ENCODE assay signal across 9 cellular contexts in the genomic region with DNA sequence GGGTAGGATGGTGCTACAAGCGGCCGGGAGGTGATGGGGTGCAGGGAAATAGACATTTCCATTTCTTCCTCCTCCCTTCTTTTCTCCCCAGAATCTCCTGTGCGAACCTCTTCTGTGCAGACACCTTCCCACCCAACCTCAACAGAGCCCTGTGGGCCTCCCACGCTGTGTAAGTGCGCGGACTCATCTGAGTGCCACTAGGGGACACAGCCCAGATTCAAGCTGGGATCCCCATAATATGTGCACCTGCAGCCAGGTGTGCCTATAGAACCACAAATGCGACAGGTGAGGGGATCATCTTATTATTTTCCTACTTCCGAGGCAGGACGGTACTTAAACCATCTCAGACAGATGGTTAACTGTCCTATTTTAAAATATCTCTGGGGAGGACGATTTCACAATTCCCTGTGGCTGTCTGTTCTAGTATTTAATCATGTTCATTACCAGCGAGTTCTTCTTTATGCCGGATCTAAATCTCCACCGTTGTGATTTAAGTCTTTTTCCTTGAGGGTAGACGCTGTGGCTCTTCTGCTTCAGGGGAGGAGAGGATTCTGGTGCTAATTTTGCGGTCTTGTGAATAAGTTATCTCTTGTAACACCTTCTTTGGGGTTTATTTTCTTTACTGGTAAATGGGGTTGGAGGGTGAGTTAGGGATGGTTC. TPM values are rescaled to one million over a fixed set of nuclear protein-coding genes. Genes with fewer than 3 reads are reported as not detected.
DNase-seq lines count a peak whose midpoint lies in the region; ATAC-seq, FAIRE-seq and TF ChIP-seq lines count a peak whose summit lies in the region.
"Had no signal": no experiment of that assay in that cellular context is flagged by ENCODE, and none has a peak within 500 bp of the region (broad histone marks: within the 10 kb centered on the region; RNA-seq: fewer than 3 reads in every experiment).

No MANE protein-coding gene starts in this region.

- CTCF ChIA-PET in activated naive CD4-positive, alpha-beta T cell treated with anti-CD3 and anti-CD28 coated beads, Interleukin-2, amount 10 ng/mL, durations not matched to agents 7 days and 5 days (lab: Charles Lee), result interaction anchor here (1.0 to 1.6 kb wide), 3 partner anchors 12 to 944 kb away, joined by 3 read pairs; no protein-coding TSS in a partner anchor
- CTCF ChIA-PET in HepG2 (lab: Yijun Ruan, JAX; ENCODE audit: low intra/inter-chr PET ratio, low total read pairs), result interaction anchor here (1.2 to 1.9 kb wide), 2 partner anchors 96 to 240 kb away, joined by 4 read pairs; no protein-coding TSS in a partner anchor

- H3K79me2 ChIP-seq in HepG2 (ENCODE audit: insufficient read depth, low read length), result no peaks in the 10 kb centered on the region

- H3K4me3 ChIP-seq in HepG2 (replicated peaks in 1 of 3; ENCODE audit: insufficient read depth in 1 of 3, low read depth in 2 of 3, low read length in 3 of 3) (peak overlapping the region; percentile 6 to 65 (median 18); a peak in 5 of 6 replicates), transverse colon (peak overlapping the region in 2 of 4 donors; percentile 16 to 38)

- peak; percentile 16 to 36 for ATAC-seq in activated T-cell treated with anti-CD3 and anti-CD28 coated beads, Interleukin-2, amount 50 U/mL, for 4 hours
- ATAC-seq in HepG2, result peak; percentile 42

- no peak overlapping the region for H3K27ac Mint-ChIP-seq in activated naive CD4-positive, alpha-beta T cell treated with anti-CD3 and anti-CD28 coated beads, Interleukin-2, amount 10 ng/mL, durations not matched to agents 7 days and 5 days

- H3K27ac ChIP-seq in HepG2 (ENCODE audit: extremely low read length, insufficient read depth, low read length), result no peak overlapping the region
- H3K27ac ChIP-seq in transverse colon, result peak overlapping the region in 3 of 4 donors; percentile 18 to 78 (median 67)

- intact Hi-C loops in HepG2 (cut with micrococcal nuclease; ENCODE audit: unreplicated experiment) (loop anchor here (5.0 kb wide), 1 partner anchor 238 kb away; no protein-coding TSS in a partner anchor), transverse colon (cut with DNase I; ENCODE audit: low total_unique reads) (no loop called here)

- TF ChIP-seq EP300 in HepG2 (IDR thresholded peaks at IDR 0.05; ENCODE audit: low read depth in 2 of 2, low read length in 2 of 2) (no peak), HepG2 (CRISPR knock-in tag; IDR thresholded peaks at IDR 0.05; ENCODE audit: borderline replicate concordance) (no peak), transverse colon (IDR thresholded peaks at IDR 0.05; ENCODE audit: low read depth) (no peak)

- H3K36me3 ChIP-seq in HepG2 (replicated peaks in 1 of 2; ENCODE audit: control insufficient read depth in 1 of 2, insufficient read depth in 2 of 2, low read length in 2 of 2) (no peaks in the 10 kb centered on the region), transverse colon (no peaks in the 10 kb centered on the region)

- H3K4me2 ChIP-seq in HepG2 (ENCODE audit: low read depth, low read length), result peak overlapping the region; percentile 65

- peak overlapping the region; percentile 64 for H3K4me3 Mint-ChIP-seq in activated T-cell treated with anti-CD3 and anti-CD28 coated beads, Interleukin-2, amount 50 U/mL, for 4 hours
- H3K4me3 Mint-ChIP-seq in activated naive CD4-positive, alpha-beta T cell treated with anti-CD3 and anti-CD28 coated beads, Interleukin-2, amount 10 ng/mL, durations not matched to agents 7 days and 5 days, result peak overlapping the region; percentile 36

- H3K4me1 ChIP-seq in HepG2 (ENCODE audit: insufficient read depth, low read length) (peaks cover 13% of the 10 kb centered on the region), transverse colon (peaks cover 0 to 11% (median 7%) of the 10 kb centered on the region in 4 donors)

- in situ Hi-C loops in HepG2 (cut with HindIII; ENCODE audit: extremely low pct_ligation_motif_present, low pct_unique_long_range_greater_than_20kb), result loop anchor here (10.0 kb wide), 1 partner anchor 231 kb away; no protein-coding TSS in a partner anchor
- in situ Hi-C loops in transverse colon (cut with MboI; ENCODE audit: low pct_ligation_motif_present in 1 of 4, low pct_unique_long_range_greater_than_20kb in 1 of 4, low sequenced_read_pairs in 3 of 4), result loop anchor here in 2 of 4 donors (10.0 to 25.0 kb wide), 2 partner anchors 101 to 223 kb away; partner anchors contain the start of gene LRTM2 (in 2 of the 2)
- in situ Hi-C loops in GM13977 (cut with MboI; ENCODE audit: low pct_unique_long_range_greater_than_20kb, low sequenced_read_pairs, unreplicated experiment), result no loop called here

- H4K20me1 ChIP-seq in HepG2 (ENCODE audit: insufficient read depth, low read length), result no peaks in the 10 kb centered on the region

- POLR2A ChIA-PET in HepG2 (lab: Yijun Ruan, JAX), result no interaction called here

- peaks cover 10% of the 10 kb centered on the region for H3K4me1 Mint-ChIP-seq in activated T-cell treated with anti-CD3 and anti-CD28 coated beads, Interleukin-2, amount 50 U/mL, for 4 hours (ENCODE audit: low read depth)
- H3K4me1 Mint-ChIP-seq in activated naive CD4-positive, alpha-beta T cell treated with anti-CD3 and anti-CD28 coated beads, Interleukin-2, amount 10 ng/mL, durations not matched to agents 7 days and 5 days, result peaks cover 9% of the 10 kb centered on the region

- TF ChIP-seq POLR2A in HepG2 (IDR thresholded peaks at IDR 0.05; ENCODE audit: insufficient read depth in 1 of 2, low read depth in 2 of 2, low read length in 2 of 2) (no peak), transverse colon (IDR thresholded peaks at IDR 0.05) (no peak)

- H3K9me3 ChIP-seq in HepG2 (ENCODE audit: low read length) (no peaks in the 10 kb centered on the region), transverse colon (no peaks in the 10 kb centered on the region)

- FAIRE-seq in HepG2 (lab: Jason Lieb, UNC), result no peak
- FAIRE-seq: endometrium had no signal

- TF ChIP-seq CTCF in HepG2 (CRISPR knock-in tag; IDR thresholded peaks at IDR 0.05) (no peak), transverse colon (IDR thresholded peaks at IDR 0.05) (no peak), GM13977 (IDR thresholded peaks at IDR 0.05; ENCODE audit: extremely low read depth, insufficient read depth, missing control alignments) (no peak)

- BruUV-seq in HepG2 (replicated peaks; lab: Mats Ljungman, UMichigan), result no TSS peak

- H3K9me3 Mint-ChIP-seq in activated T-cell treated with anti-CD3 and anti-CD28 coated beads, Interleukin-2, amount 50 U/mL, for 4 hours, result no peaks in the 10 kb centered on the region
- H3K9me3 Mint-ChIP-seq in activated naive CD4-positive, alpha-beta T cell treated with anti-CD3 and anti-CD28 coated beads, Interleukin-2, amount 10 ng/mL, durations not matched to agents 7 days and 5 days, result no peaks in the 10 kb centered on the region

- peaks cover 2 to 58% of the 10 kb centered on the region in 2 experiments; a peak in 4 of 5 replicates for H3K27me3 ChIP-seq in HepG2 (ENCODE audit: control insufficient read depth in 1 of 2, insufficient read depth in 2 of 2, low read length in 2 of 2)
- peaks cover 8% of the 10 kb centered on the region for H3K27me3 ChIP-seq in transverse colon

- H3K9ac ChIP-seq in HepG2 (ENCODE audit: insufficient read depth, low read depth, low read length), result no peak overlapping the region

- H3K27me3 Mint-ChIP-seq in activated T-cell treated with anti-CD3 and anti-CD28 coated beads, Interleukin-2, amount 50 U/mL, for 4 hours (ENCODE audit: low read depth), result peaks cover 32% of the 10 kb centered on the region
- H3K27me3 Mint-ChIP-seq in activated naive CD4-positive, alpha-beta T cell treated with anti-CD3 and anti-CD28 coated beads, Interleukin-2, amount 10 ng/mL, durations not matched to agents 7 days and 5 days, result peaks cover 79% of the 10 kb centered on the region

- 43% methylated on average over 15 of the region's 15 CpGs for WGBS in HepG2 (ENCODE audit: low lambda C conversion rate)
- 57 to 61% methylated on average over 10 to 15 of the region's 15 CpGs for WGBS in transverse colon (ENCODE audit: low coverage in 1 of 2), 2 donors

- TF ChIP-seq RAD21 in HepG2 (CRISPR knock-in tag; IDR thresholded peaks at IDR 0.05), result no peak

- H3K36me3 Mint-ChIP-seq in activated T-cell treated with anti-CD3 and anti-CD28 coated beads, Interleukin-2, amount 50 U/mL, for 4 hours (ENCODE audit: insufficient read depth), result peaks cover under 1% of the 10 kb centered on the region
- no peaks in the 10 kb centered on the region for H3K36me3 Mint-ChIP-seq in activated naive CD4-positive, alpha-beta T cell treated with anti-CD3 and anti-CD28 coated beads, Interleukin-2, amount 10 ng/mL, durations not matched to agents 7 days and 5 days

- H2AFZ ChIP-seq in HepG2 (ENCODE audit: low read length), result no peak overlapping the region

- DNase-seq in activated T-cell treated with anti-CD3 and anti-CD28 coated beads, Interleukin-2, amount 50 U/mL, for 4 hours, result no peak
- DNase-seq in activated T-cell treated with anti-CD3 and anti-CD28 coated beads for 4 hours, result no peak
- DNase-seq in activated naive CD4-positive, alpha-beta T cell treated with anti-CD3 and anti-CD28 coated beads, Interleukin-2, amount 10 ng/mL, durations not matched to agents 7 days and 5 days, result no peak
- no peak for DNase-seq in HepG2 (ENCODE audit: low spot score)
- DNase-seq in transverse colon, result no peak
- DNase-seq in stimulated activated CD4-positive, alpha-beta T cell treated with anti-CD3 and anti-CD28 coated beads, Interleukin-1b, Interleukin-23, amount 100 ng/mL, for 48 hours, result no peak
- no peak for DNase-seq in GM13977 (ENCODE audit: low spot score)
- no peak for DNase-seq in globus pallidus (ENCODE audit: low spot score)

RNA-seq across cellular contexts. Expression of gene CACNA1C, which starts 17.2 kb away (rescaled TPM):
- total RNA-seq in activated T-cell treated with anti-CD3 and anti-CD28 coated beads, Interleukin-2, amount 50 U/mL, for 4 hours, result under 1 TPM; 0.03 to 0.08 (median 0.03) TPM
- not detected in 2 replicates for total RNA-seq in HepG2 (2016; rRNA removed; fragmentation: Illumina TruSeq; extraction: Trizol)
- not detected in 2 replicates for total RNA-seq in HepG2 (2016; cell fraction: cytosol; rRNA removed; fragmentation: Illumina TruSeq; extraction: Trizol; ENCODE audit: low read depth)
- not detected in 2 replicates for total RNA-seq in HepG2 (2016; cell fraction: insoluble cytoplasmic fraction; rRNA removed; fragmentation: Illumina TruSeq; extraction: Trizol)
- total RNA-seq in HepG2 (2016; cell fraction: membrane; rRNA removed; fragmentation: Illumina TruSeq; extraction: Trizol), result not detected in 2 replicates
- not detected in 2 replicates for total RNA-seq in HepG2 (2016; cell fraction: nucleus; rRNA removed; fragmentation: Illumina TruSeq; extraction: Trizol)
- polyA plus RNA-seq in HepG2 (2011; rRNA removed), result 0.05 TPM in 1 of 2 replicates, not detected in the other
- polyA plus RNA-seq in HepG2 (2011; cell fraction: cytosol; rRNA removed), result 0.01 TPM in 2 replicates
- 0.06 and 0.19 TPM in 2 replicates for polyA plus RNA-seq in HepG2 (2011; cell fraction: nucleus; rRNA removed)
- 0.04 TPM in 1 of 2 replicates, not detected in the other for polyA plus RNA-seq in HepG2 (2012)
- polyA plus RNA-seq in HepG2 (2016; cell fraction: cytosol; fragmentation: Illumina TruSeq; extraction: Trizol; ENCODE audit: low read depth), result not detected in 2 replicates
- not detected in 2 replicates for polyA plus RNA-seq in HepG2 (2016; cell fraction: insoluble cytoplasmic fraction; fragmentation: Illumina TruSeq; extraction: Trizol; ENCODE audit: low read depth)
- not detected in 2 replicates for polyA plus RNA-seq in HepG2 (2016; cell fraction: membrane; fragmentation: Illumina TruSeq; extraction: Trizol; ENCODE audit: low read depth)
- not detected in 2 replicates for polyA plus RNA-seq in HepG2 (2016; cell fraction: nucleus; fragmentation: Illumina TruSeq; extraction: Trizol; ENCODE audit: insufficient read depth, low read depth)
- 0.06 and 0.80 TPM in 2 replicates for polyA minus RNA-seq in HepG2 (2011; rRNA and poly(A)+ RNA removed; ENCODE audit: low replicate concordance)
- polyA minus RNA-seq in HepG2 (2011; cell fraction: cytosol; rRNA and poly(A)+ RNA removed), result not detected in 2 replicates
- polyA minus RNA-seq in HepG2 (2011; cell fraction: nucleus; rRNA and poly(A)+ RNA removed), result 0.13 and 0.37 TPM in 2 replicates
- 10 to 100 TPM; 18.8 to 35.2 (median 24.8) TPM for total RNA-seq in transverse colon

RNA-seq across cellular contexts. Expression of gene DCP1B, which starts 31.3 kb away (rescaled TPM):
- total RNA-seq in activated T-cell treated with anti-CD3 and anti-CD28 coated beads, Interleukin-2, amount 50 U/mL, for 4 hours, result 10 to 100 TPM in 1 of 3 donors, 1 to 10 TPM in 2; 8.1 to 11.4 (median 9.2) TPM
- total RNA-seq in HepG2 (2016; rRNA removed; fragmentation: Illumina TruSeq; extraction: Trizol), result 11.4 and 12.4 TPM in 2 replicates
- total RNA-seq in HepG2 (2016; cell fraction: cytosol; rRNA removed; fragmentation: Illumina TruSeq; extraction: Trizol; ENCODE audit: low read depth), result 3.3 and 4.0 TPM in 2 replicates
- total RNA-seq in HepG2 (2016; cell fraction: insoluble cytoplasmic fraction; rRNA removed; fragmentation: Illumina TruSeq; extraction: Trizol), result 9.6 and 11.0 TPM in 2 replicates
- 7.1 and 7.7 TPM in 2 replicates for total RNA-seq in HepG2 (2016; cell fraction: membrane; rRNA removed; fragmentation: Illumina TruSeq; extraction: Trizol)
- total RNA-seq in HepG2 (2016; cell fraction: nucleus; rRNA removed; fragmentation: Illumina TruSeq; extraction: Trizol), result 10.9 and 11.0 TPM in 2 replicates
- 25.3 and 27.2 TPM in 2 replicates for polyA plus RNA-seq in HepG2 (2011; rRNA removed)
- 20.2 and 21.1 TPM in 2 replicates for polyA plus RNA-seq in HepG2 (2011; cell fraction: cytosol; rRNA removed)
- polyA plus RNA-seq in HepG2 (2011; cell fraction: nucleus; rRNA removed), result 14.4 and 15.0 TPM in 2 replicates
- 10.1 and 10.6 TPM in 2 replicates for polyA plus RNA-seq in HepG2 (2012)
- 2.5 and 2.6 TPM in 2 replicates for polyA plus RNA-seq in HepG2 (2016; cell fraction: cytosol; fragmentation: Illumina TruSeq; extraction: Trizol; ENCODE audit: low read depth)
- polyA plus RNA-seq in HepG2 (2016; cell fraction: insoluble cytoplasmic fraction; fragmentation: Illumina TruSeq; extraction: Trizol; ENCODE audit: low read depth), result 17.4 and 17.9 TPM in 2 replicates
- 4.7 and 4.9 TPM in 2 replicates for polyA plus RNA-seq in HepG2 (2016; cell fraction: membrane; fragmentation: Illumina TruSeq; extraction: Trizol; ENCODE audit: low read depth)
- 16.0 and 16.8 TPM in 2 replicates for polyA plus RNA-seq in HepG2 (2016; cell fraction: nucleus; fragmentation: Illumina TruSeq; extraction: Trizol; ENCODE audit: insufficient read depth, low read depth)
- 7.5 and 22.8 TPM in 2 replicates for polyA minus RNA-seq in HepG2 (2011; rRNA and poly(A)+ RNA removed; ENCODE audit: low replicate concordance)
- 8.2 and 8.5 TPM in 2 replicates for polyA minus RNA-seq in HepG2 (2011; cell fraction: cytosol; rRNA and poly(A)+ RNA removed)
- polyA minus RNA-seq in HepG2 (2011; cell fraction: nucleus; rRNA and poly(A)+ RNA removed), result 29.7 and 35.1 TPM in 2 replicates
- total RNA-seq in transverse colon, result 10 to 100 TPM; 17.3 to 26.2 (median 20.6) TPM

Comparison
In these comparisons a context has a peak if more than half of its experiments do, and no peak if none do; other contexts are left out.
1. RNA of gene CACNA1C, which starts 17.2 kb away (total RNA-seq): 18.8 to 35.2 TPM in transverse colon; 0.03 to 0.08 TPM in activated T-cell treated with anti-CD3 and anti-CD28 coated beads, Interleukin-2, amount 50 U/mL, for 4 hours and not detected in HepG2; every median in the first group is over 10 times any median in the second.